2 cellular contexts compared by ENCODE assay signal in genomic region chr21:39321424-39321823, GRCh38.
TF ChIP-seq lines count a peak whose summit lies in the region.

No MANE protein-coding gene starts in this region.

TF ChIP-seq in IMR-90, 13 proteins besides CTCF, POLR2A, EP300 and RAD21:
- TF ChIP-seq SMC3 (IDR thresholded peaks at IDR 0.05; ENCODE audit: low read depth, low read length), result no peak

TF ChIP-seq in K562, 482 proteins besides CTCF, POLR2A, EP300 and RAD21:
- TF ChIP-seq LEF1 (IDR thresholded peaks at IDR 0.05) (no peak), RBM25 (IDR thresholded peaks at IDR 0.05; ENCODE audit: low read depth, low read length, severe bottlenecking) (peak; percentile 18), ZBTB34 (CRISPR knock-in tag; IDR thresholded peaks at IDR 0.05) (no peak), ZNF644 (tag; IDR thresholded peaks at IDR 0.05; ENCODE audit: low read depth) (no peak), ZNF146 (CRISPR knock-in tag; IDR thresholded peaks at IDR 0.05; ENCODE audit: unreplicated experiment) (no peak), CBX8 (IDR thresholded peaks at IDR 0.05; ENCODE audit: borderline replicate concordance, extremely low read depth, low read depth, low read length, poor library complexity, severe bottlenecking) (no peak), ARID1B (IDR thresholded peaks at IDR 0.05) (no peak), FOSL1 (tag; conservative IDR thresholded peaks at IDR 0.05) (no peak)
